In the genomic region with DNA sequence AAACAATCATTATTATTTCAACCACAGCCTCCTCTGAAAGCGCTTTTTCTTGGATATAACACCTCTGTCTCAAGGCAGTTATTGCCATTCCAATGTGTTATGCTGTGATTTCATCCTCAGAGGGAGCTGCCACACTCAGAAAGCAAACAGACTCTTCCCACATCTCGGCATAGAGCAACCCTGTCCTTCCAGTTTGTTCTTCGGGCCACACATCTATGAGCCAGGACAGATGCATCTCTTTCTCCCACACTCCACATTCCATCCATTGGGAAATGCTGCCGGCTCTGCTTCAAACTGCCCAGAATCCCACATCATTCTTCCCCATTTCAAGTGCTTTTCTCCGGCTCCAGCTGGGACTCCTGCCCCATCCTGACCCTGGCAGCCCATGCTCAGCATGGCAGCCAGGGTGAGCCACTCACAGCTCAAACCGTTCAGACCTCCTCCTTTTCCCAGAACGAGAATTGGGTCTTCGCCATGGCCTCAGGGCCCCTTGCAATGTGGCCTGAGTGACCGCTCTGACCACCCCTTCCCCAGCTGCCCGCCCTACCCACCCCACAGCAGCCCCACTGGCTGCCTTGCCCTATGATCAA, we compare ENCODE assay signal across 24 cellular contexts.
A peak's percentile ranks its signal among the peaks of the same experiment; 100 is the strongest.
DNase-seq lines count a peak whose midpoint lies in the region; ATAC-seq and TF ChIP-seq lines count a peak whose summit lies in the region.
"Had no signal": no experiment of that assay in that cellular context is flagged by ENCODE, and none has a peak within 500 bp of the region (broad histone marks: within the 10 kb centered on the region; RNA-seq: fewer than 3 reads in every experiment).

No MANE protein-coding gene starts in this region.

- H3K4me1 Mint-ChIP-seq in naive thymus-derived CD8-positive, alpha-beta T cell: peaks cover 0 to 2% (median under 1%) of the 10 kb centered on the region in 4 donors
- H3K4me1 Mint-ChIP-seq: IgD-negative memory B cell had no signal

- no peaks in the 10 kb centered on the region for H3K36me3 Mint-ChIP-seq in naive thymus-derived CD8-positive, alpha-beta T cell
- H3K36me3 Mint-ChIP-seq: CD4-positive, CD25-positive, alpha-beta regulatory T cell; IgD-negative memory B cell had no signal

- no peaks in the 10 kb centered on the region for H3K36me3 ChIP-seq in RWPE2 (ENCODE audit: low read depth)
- H3K36me3 ChIP-seq in lung (ENCODE audit: control insufficient read depth in 2 of 2, insufficient read depth in 2 of 2, low read length in 2 of 2): no peaks in the 10 kb centered on the region
- no peaks in the 10 kb centered on the region for H3K36me3 ChIP-seq in spleen
- H3K36me3 ChIP-seq: BE2C, MG63 had no signal

- peaks cover 0 to 1% (median 0%) of the 10 kb centered on the region in 5 donors for H3K27me3 Mint-ChIP-seq in naive thymus-derived CD8-positive, alpha-beta T cell

- H3K4me1 ChIP-seq in RWPE2 (ENCODE audit: insufficient read depth, poor library complexity, severe bottlenecking): no peaks in the 10 kb centered on the region
- peaks cover 0 to 4% of the 10 kb centered on the region in 2 donors for H3K4me1 ChIP-seq in lung (ENCODE audit: control insufficient read depth in 2 of 2, insufficient read depth in 2 of 2, low read length in 2 of 2)
- peaks cover 0 to 8% (median 0%) of the 10 kb centered on the region in 6 donors for H3K4me1 ChIP-seq in spleen

- H3K27ac Mint-ChIP-seq in naive thymus-derived CD8-positive, alpha-beta T cell: peak overlapping the region in 1 of 10 donors; percentile 59
- H3K27ac Mint-ChIP-seq: CD4-positive, CD25-positive, alpha-beta regulatory T cell had no signal

- 65 to 71% methylated on average over 10 of the region's 10 CpGs for WGBS in lung, 2 donors
- WGBS in spleen, 5 donors: 64 to 80% (median 78%) methylated on average over 9 to 10 of the region's 10 CpGs

- no peak for TF ChIP-seq CTCF in RWPE2 (IDR thresholded peaks at IDR 0.05; ENCODE audit: poor library complexity, severe bottlenecking)
- no peak for TF ChIP-seq CTCF in fibroblast of mammary gland (conservative IDR thresholded peaks at IDR 0.05; ENCODE audit: control insufficient read depth, insufficient read depth, low read depth, low read length)
- no peak for TF ChIP-seq CTCF in lung (IDR thresholded peaks at IDR 0.05; ENCODE audit: control extremely low read depth, extremely low read depth)
- TF ChIP-seq CTCF in spleen (IDR thresholded peaks at IDR 0.05 in 8 of 11, conservative IDR thresholded peaks at IDR 0.05 in 3 of 11): peak in 1 of 11 experiments; percentile 11

- POLR2A ChIA-PET in naive thymus-derived CD8-positive, alpha-beta T cell (lab: Charles Lee): no interaction called here

- H3K9me3 Mint-ChIP-seq in naive thymus-derived CD8-positive, alpha-beta T cell: no peaks in the 10 kb centered on the region
- H3K9me3 Mint-ChIP-seq: CD4-positive, CD25-positive, alpha-beta regulatory T cell had no signal

- intact Hi-C loops in spleen (cut with DNase I; ENCODE audit: low total_unique reads): no loop called here

- H3K27ac ChIP-seq in RWPE2 (ENCODE audit: poor library complexity, severe bottlenecking) (no peak overlapping the region), lung (ENCODE audit: low read depth in 1 of 2, low read length in 1 of 2) (no peak overlapping the region), spleen (peak overlapping the region in 6 of 8 donors; percentile 15 to 69 (median 58))

- H3K4me3 ChIP-seq in RWPE2 (ENCODE audit: severe bottlenecking) (no peak overlapping the region), fibroblast of mammary gland (ENCODE audit: control insufficient read depth, low read depth, low read length) (no peak overlapping the region), lung (no peak overlapping the region), spleen (no peak overlapping the region)
- H3K4me3 ChIP-seq: MG63 had no signal

- H3K27me3 ChIP-seq in RWPE2 (ENCODE audit: insufficient read depth, poor library complexity, severe bottlenecking) (no peaks in the 10 kb centered on the region), lung (ENCODE audit: control insufficient read depth, insufficient read depth) (no peaks in the 10 kb centered on the region), spleen (replicated peaks in 1 of 7) (peaks cover 0 to 15% (median 0%) of the 10 kb centered on the region in 7 donors)
- H3K27me3 ChIP-seq: BE2C had no signal

- no peak overlapping the region for H3K4me3 Mint-ChIP-seq in naive thymus-derived CD8-positive, alpha-beta T cell
- H3K4me3 Mint-ChIP-seq: CD4-positive, CD25-positive, alpha-beta regulatory T cell; IgD-negative memory B cell had no signal

- no peaks in the 10 kb centered on the region for H3K9me3 ChIP-seq in RWPE2 (ENCODE audit: severe bottlenecking)
- H3K9me3 ChIP-seq in lung (ENCODE audit: control insufficient read depth in 2 of 2, insufficient read depth in 1 of 2, low read length in 1 of 2): no peaks in the 10 kb centered on the region
- H3K9me3 ChIP-seq in spleen: peaks cover 0 to 4% (median 0%) of the 10 kb centered on the region in 8 donors
- H3K9me3 ChIP-seq: BE2C, MG63 had no signal

- ATAC-seq in RWPE2 (ENCODE audit: low read depth) (peak; percentile 33; the same call in 2 of the 3 replicates), lung (ENCODE audit: insufficient read depth, low FRiP score) (peak; percentile 43)
- ATAC-seq in naive thymus-derived CD8-positive, alpha-beta T cell: no peak
- ATAC-seq: Panc1, Right ventricle myocardium inferior had no signal

- DNase-seq in RWPE2 (ENCODE audit: low spot score) (no peak), fibroblast of mammary gland (ENCODE audit: low read depth) (peak; percentile 31), lung (ENCODE audit: low spot score) (peak; percentile 38), spleen (no peak), OCI-M1 (lab: John Stamatoyannopoulos, UW) (no peak), SKM-1 treated with dmso at 0.1 percent for 144 hours (lab: John Stamatoyannopoulos, UW; ENCODE audit: unreplicated experiment) (no peak)
- no peak for DNase-seq in naive thymus-derived CD8-positive, alpha-beta T cell
- DNase-seq in activated CD4-positive, alpha-beta T cell treated with anti-CD3 and anti-CD28 coated beads for 48 hours: no peak
- DNase-seq: BE2C; CD4-positive, CD25-positive, alpha-beta regulatory T cell; COR-L47; DMS 273 treated with DMSO at 0.1 percent for 48 hours; DND-41; HCEC 1CT; Kasumi-1; MG63; NCI-H1048; NCI-H1436; NCI-H2029; NCI-H2171; NCI-H526 had no signal

- TF ChIP-seq POLR2A in spleen (IDR thresholded peaks at IDR 0.05): no peak

Comparison
In these comparisons a context has a peak if more than half of its experiments do, and no peak if none do; other contexts are left out.
1. ATAC-seq: peak in RWPE2 (single experiment) and lung (single experiment); none in naive thymus-derived CD8-positive, alpha-beta T cell (0 of 2).
2. DNase-seq: peak in fibroblast of mammary gland (single experiment) and lung (single experiment); none in RWPE2 (single experiment), spleen (single experiment), OCI-M1 (single experiment), naive thymus-derived CD8-positive, alpha-beta T cell (0 of 10), SKM-1 treated with dmso at 0.1 percent for 144 hours (single experiment) and activated CD4-positive, alpha-beta T cell treated with anti-CD3 and anti-CD28 coated beads for 48 hours (single experiment).
3. H3K27ac ChIP-seq: peak in spleen (6 of 8); none in RWPE2 (single experiment) and lung (0 of 2).